Comparison of ENCODE assay signal across 2 cellular contexts in genomic region chr3:73683706-73684105, GRCh38.
A peak's percentile ranks its signal among the peaks of the same experiment; 100 is the strongest.
TF ChIP-seq lines count a peak whose summit lies in the region.

No MANE protein-coding gene starts in this region.

TF ChIP-seq in GM23338, 12 proteins besides CTCF, POLR2A, EP300 and RAD21:
- TF ChIP-seq ZNF462 (CRISPR knock-in tag; IDR thresholded peaks at IDR 0.05): no peak

TF ChIP-seq in H1, 55 proteins besides CTCF, POLR2A, EP300 and RAD21:
- TF ChIP-seq SUZ12 (IDR thresholded peaks at IDR 0.05; ENCODE audit: low read length) (no peak), JUND (IDR thresholded peaks at IDR 0.05; ENCODE audit: low read length) (peak; percentile 44; the same call in 1 of the 2 replicates), MAFK (IDR thresholded peaks at IDR 0.05; ENCODE audit: low read depth, low read length) (peak; percentile 57)
